In the genomic region with DNA sequence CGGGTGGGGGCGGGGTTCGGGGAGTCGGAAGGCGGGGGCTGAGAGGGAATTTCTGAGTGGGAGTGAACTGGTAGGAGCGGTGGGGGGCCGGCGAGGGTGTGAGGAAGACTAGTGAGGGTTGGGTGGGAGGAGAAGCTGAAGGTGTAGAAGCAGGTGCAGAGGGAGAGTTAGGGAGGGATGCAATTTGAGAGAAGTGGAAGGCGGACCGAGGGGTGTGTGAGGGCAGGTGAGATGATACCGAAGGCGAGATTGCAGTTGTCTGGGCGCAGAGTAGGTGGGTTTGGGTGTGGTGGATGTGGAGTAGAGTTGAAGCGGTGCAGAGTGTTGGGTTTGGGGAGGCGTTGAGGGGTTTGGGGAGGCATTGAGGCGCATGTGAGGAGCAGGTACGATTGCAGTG, we compare ENCODE assay signal across 7 cellular contexts. TPM values are rescaled to one million over a fixed set of nuclear protein-coding genes. Genes with fewer than 3 reads are reported as not detected.
DNase-seq lines count a peak whose midpoint lies in the region; ATAC-seq, FAIRE-seq and TF ChIP-seq lines count a peak whose summit lies in the region.

No MANE protein-coding gene starts in this region.

- peak overlapping the region; percentile 45 for H4K91ac ChIP-seq in H1 (replicated peaks; ENCODE audit: insufficient read length, low read length)

- H3K14ac ChIP-seq in H1 (ENCODE audit: insufficient read length): peak overlapping the region; percentile 98

- H3K9ac ChIP-seq in H1 (replicated peaks in 1 of 4; ENCODE audit: extremely low read depth in 1 of 4, low read depth in 3 of 4, low read length in 3 of 4): peak overlapping the region in 3 of 4 experiments; percentile 56 to 83 (median 63); a peak in 6 of 7 replicates
- no peak overlapping the region for H3K9ac ChIP-seq in parathyroid adenoma

- H3K79me1 ChIP-seq in H1 (ENCODE audit: low read depth, low read length): peaks cover 6% of the 10 kb centered on the region

- peaks cover 3 to 8% (median 5%) of the 10 kb centered on the region in 4 experiments for H3K4me1 ChIP-seq in H1 (replicated peaks in 1 of 4; ENCODE audit: control insufficient read depth in 3 of 4, insufficient read depth in 4 of 4, low read length in 3 of 4)
- H3K4me1 ChIP-seq in parathyroid adenoma: peaks cover 20% of the 10 kb centered on the region

- H3K18ac ChIP-seq in H1 (ENCODE audit: extremely low read depth, low read length): peak overlapping the region; percentile 71

- H2AFZ ChIP-seq in H1 (ENCODE audit: low read length): 0 out of 2 replicates have a peak overlapping the region, but pooled peaks have one; percentile 74
- peak overlapping the region; percentile 40 for H2AFZ ChIP-seq in parathyroid adenoma

- no peak overlapping the region for H2BK12ac ChIP-seq in H1 (ENCODE audit: low read depth, low read length)

- H3K9me3 ChIP-seq in MG63: no peaks in the 10 kb centered on the region
- no peaks in the 10 kb centered on the region for H3K9me3 ChIP-seq in H1 (ENCODE audit: insufficient read depth in 2 of 2, low read depth in 1 of 2, low read length in 1 of 2)
- H3K9me3 ChIP-seq in parathyroid adenoma (ENCODE audit: control insufficient read depth, low read length): no peaks in the 10 kb centered on the region

- no peak for TF ChIP-seq POLR2A in H1 (IDR thresholded peaks at IDR 0.05; ENCODE audit: control extremely low read depth in 1 of 2, low read depth in 2 of 2, low read length in 2 of 2)

- TF ChIP-seq RAD21 in H1 (IDR thresholded peaks at IDR 0.05 in 1 of 2, conservative IDR thresholded peaks at IDR 0.05 in 1 of 2; ENCODE audit: low read depth in 2 of 2, low read length in 2 of 2): no peak

- peak overlapping the region; percentile 55; the same call in 1 of the 2 replicates for H2AK5ac ChIP-seq in H1 (ENCODE audit: low read depth, low read length)

- no peak for FAIRE-seq in H1 (lab: Jason Lieb, UNC)

- H4K8ac ChIP-seq in H1 (ENCODE audit: extremely low read depth, insufficient read depth, low read length): 0 out of 2 replicates have a peak overlapping the region, but pooled peaks have one; percentile 69

- H3K23ac ChIP-seq in H1 (ENCODE audit: insufficient read length): no peak overlapping the region

- CTCF ChIA-PET in H1 (lab: Charles Lee; ENCODE audit: partially characterized antibody): interaction anchor here (1.2 kb wide), 1 partner anchor 194 kb away, joined by 3 read pairs; no protein-coding TSS in a partner anchor

- TF ChIP-seq CTCF in H1 (IDR thresholded peaks at IDR 0.05; ENCODE audit: control extremely low read depth in 1 of 3, insufficient read depth in 1 of 3, low read depth in 1 of 3, low read length in 3 of 3) (no peak), parathyroid adenoma (IDR thresholded peaks at IDR 0.05) (no peak)

- H3K4me2 ChIP-seq in H1 (ENCODE audit: insufficient read depth in 1 of 2, low read depth in 2 of 2, low read length in 2 of 2): peak overlapping the region; percentile 93 to 96
- H3K4me2 ChIP-seq in parathyroid adenoma (ENCODE audit: low read length): peak overlapping the region; percentile 47

- no peaks in the 10 kb centered on the region for H3K27me3 ChIP-seq in MG63
- H3K27me3 ChIP-seq in H1 (replicated peaks in 1 of 4; ENCODE audit: control insufficient read depth in 3 of 4, extremely low read depth in 1 of 4, insufficient read depth in 3 of 4, low read length in 3 of 4): no peaks in the 10 kb centered on the region
- no peaks in the 10 kb centered on the region for H3K27me3 ChIP-seq in parathyroid adenoma (ENCODE audit: control insufficient read depth, insufficient read depth, low read length)

- TF ChIP-seq EP300 in H1 (IDR thresholded peaks at IDR 0.05; ENCODE audit: borderline replicate concordance in 1 of 2, low read depth in 2 of 2, low read length in 2 of 2): no peak

- H3K23me2 ChIP-seq in H1 (ENCODE audit: low read depth, low read length): peaks cover 14% of the 10 kb centered on the region

- peak overlapping the region; percentile 73 for H3K56ac ChIP-seq in H1 (replicated peaks; ENCODE audit: insufficient read length, low read depth, low read length)

- DNase-seq in MG63 (no peak), H1 (ENCODE audit: low read depth in 1 of 2, low spot score in 2 of 2) (peak in 1 of 2 experiments; percentile 76)

- 10% methylated on average over 9 of the region's 17 CpGs; no CpG with 5 or more reads in 1 of the 2 experiments for WGBS in H1 (ENCODE audit: extremely low coverage in 1 of 2, insufficient coverage in 1 of 2, insufficient read length in 1 of 2, insufficient replicate concordance in 2 of 2, low coverage in 1 of 2, low lambda C conversion rate in 2 of 2, missing lambda C conversion rate in 1 of 2), 2 experiments

- 0 out of 2 replicates have a peak overlapping the region, but pooled peaks have one; percentile 32 for H2BK20ac ChIP-seq in H1 (ENCODE audit: low read length)

- 0 out of 2 replicates have a peak overlapping the region, but pooled peaks have one; percentile 72 for H2BK15ac ChIP-seq in H1 (ENCODE audit: low read length)

- peak; percentile 3 for ATAC-seq in GM21447 (IDR thresholded peaks at IDR 0.05; ENCODE audit: unreplicated experiment)
- ATAC-seq in GM21529 (IDR thresholded peaks at IDR 0.05; ENCODE audit: unreplicated experiment): no peak
- ATAC-seq in GM21381 (IDR thresholded peaks at IDR 0.05; ENCODE audit: unreplicated experiment): no peak
- ATAC-seq in HG02840 (IDR thresholded peaks at IDR 0.05; ENCODE audit: low FRiP score, unreplicated experiment): no peak

- no peaks in the 10 kb centered on the region for H3K36me3 ChIP-seq in MG63
- no peaks in the 10 kb centered on the region for H3K36me3 ChIP-seq in H1 (ENCODE audit: control insufficient read depth in 2 of 4, insufficient read depth in 4 of 4, low read length in 3 of 4)
- H3K36me3 ChIP-seq in parathyroid adenoma (ENCODE audit: control insufficient read depth, insufficient read depth, low read length): no peaks in the 10 kb centered on the region

- H3K79me2 ChIP-seq in H1 (ENCODE audit: control insufficient read depth in 1 of 2, insufficient read depth in 2 of 2, low read length in 2 of 2) (peaks cover 6 to 40% of the 10 kb centered on the region in 2 experiments), parathyroid adenoma (peaks cover 27% of the 10 kb centered on the region)

- H4K5ac ChIP-seq in H1 (ENCODE audit: insufficient read length, low read depth, low read length): peak overlapping the region; percentile 31

- POLR2A ChIA-PET in H1 (lab: Charles Lee; ENCODE audit: partially characterized antibody): interaction anchor here (0.5 to 1.3 kb wide), 6 partner anchors 14 to 522 kb away, joined by 3 to 5 read pairs (median 4); no protein-coding TSS in a partner anchor

- H2BK120ac ChIP-seq in H1 (replicated peaks; ENCODE audit: low read depth, low read length): no peak overlapping the region

- peak overlapping the region; percentile 47; the same call in 1 of the 2 replicates for H2BK5ac ChIP-seq in H1 (ENCODE audit: low read depth, low read length)

- H3K4me3 ChIP-seq in MG63 (peak overlapping the region; percentile 96), H1 (ENCODE audit: extremely low read depth in 1 of 4, insufficient read depth in 2 of 4, low read depth in 3 of 4, low read length in 4 of 4) (peak overlapping the region; percentile 65 to 98 (median 76)), parathyroid adenoma (ENCODE audit: low read depth, low read length) (peak overlapping the region; percentile 58)

- H3K4ac ChIP-seq in H1 (replicated peaks; ENCODE audit: insufficient read length, low read depth, low read length): peak overlapping the region; percentile 36

- H3K27ac ChIP-seq in H1 (ENCODE audit: low read depth, low read length) (no peak overlapping the region), parathyroid adenoma (peak overlapping the region; percentile 47)

- H4K20me1 ChIP-seq in H1 (replicated peaks in 1 of 2; ENCODE audit: control insufficient read depth in 1 of 2, insufficient read depth in 2 of 2, low read length in 2 of 2): no peaks in the 10 kb centered on the region

TF ChIP-seq in H1, 55 proteins besides CTCF, POLR2A, EP300 and RAD21:
- no peak for TF ChIP-seq TCF12 (IDR thresholded peaks at IDR 0.05; ENCODE audit: low read depth, low read length)
- TF ChIP-seq FOSL1 (IDR thresholded peaks at IDR 0.05; ENCODE audit: insufficient read depth, low read depth, low read length): no peak
- TF ChIP-seq MAX (IDR thresholded peaks at IDR 0.05): 0 out of 2 replicates have a peak, but pooled peaks have one; percentile 13
- no peak for TF ChIP-seq HDAC2 (IDR thresholded peaks at IDR 0.05; ENCODE audit: borderline replicate concordance in 1 of 2, low read depth in 2 of 2, low read length in 2 of 2)
- TF ChIP-seq POLR2AphosphoS5 (IDR thresholded peaks at IDR 0.05; ENCODE audit: low read depth, low read length): no peak
- TF ChIP-seq BCL11A (IDR thresholded peaks at IDR 0.05; ENCODE audit: low read depth in 2 of 2, low read length in 2 of 2): no peak
- TF ChIP-seq SAP30 (IDR thresholded peaks at IDR 0.05; ENCODE audit: insufficient read depth, insufficient replicate concordance, low read length): no peak
- TF ChIP-seq SP1 (IDR thresholded peaks at IDR 0.05; ENCODE audit: low read depth, low read length): 0 out of 2 replicates have a peak, but pooled peaks have one; percentile 24
- peak; percentile 10 for TF ChIP-seq ASH2L (IDR thresholded peaks at IDR 0.05; ENCODE audit: low read length)
- TF ChIP-seq, protein P1, sequence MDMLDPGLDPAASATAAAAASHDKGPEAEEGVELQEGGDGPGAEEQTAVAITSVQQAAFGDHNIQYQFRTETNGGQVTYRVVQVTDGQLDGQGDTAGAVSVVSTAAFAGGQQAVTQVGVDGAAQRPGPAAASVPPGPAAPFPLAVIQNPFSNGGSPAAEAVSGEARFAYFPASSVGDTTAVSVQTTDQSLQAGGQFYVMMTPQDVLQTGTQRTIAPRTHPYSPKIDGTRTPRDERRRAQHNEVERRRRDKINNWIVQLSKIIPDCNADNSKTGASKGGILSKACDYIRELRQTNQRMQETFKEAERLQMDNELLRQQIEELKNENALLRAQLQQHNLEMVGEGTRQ (IDR thresholded peaks at IDR 0.05; ENCODE audit: low read length): no peak

RNA-seq across cellular contexts. Expression of gene KAT6B, which starts 0.6 kb away (rescaled TPM):
- total RNA-seq in MG63 (2014; rRNA removed; shearing (Covaris generic); ENCODE audit: low replicate concordance): 6.0 and 6.7 TPM in 2 replicates
- 30.8 and 32.4 TPM in 2 replicates for total RNA-seq in H1 (2021; fragmentation: NEBNext Ultra II Directional; extraction: Animal tissue kit (Norgen Biotek cat#: 25700))
- polyA plus RNA-seq in H1 (2011; rRNA removed): 7.3 and 10.1 TPM in 2 replicates
- polyA plus RNA-seq in H1 (2011; cell fraction: cytosol; rRNA removed): 7.3 TPM
- polyA plus RNA-seq in H1 (2011; cell fraction: nucleus; rRNA removed): 19.5 TPM
- polyA plus RNA-seq in H1 (2012, experiment 1 of 2): 11.3 to 13.5 TPM (median 12.4 TPM) in 4 replicates
- 0.97 TPM for polyA plus RNA-seq in H1 (2012, experiment 2 of 2)
- polyA plus RNA-seq in H1 (2013, experiment 1 of 2): 11.0 TPM
- 10.1 TPM for polyA plus RNA-seq in H1 (2013, experiment 2 of 2)
- 27.4 and 32.4 TPM in 2 replicates for polyA minus RNA-seq in H1 (2011; rRNA and poly(A)+ RNA removed)
- polyA minus RNA-seq in H1 (2011; cell fraction: cytosol; rRNA and poly(A)+ RNA removed): 14.3 TPM
- polyA minus RNA-seq in H1 (2011; cell fraction: nucleus; rRNA and poly(A)+ RNA removed): 62.5 TPM
